In genomic region chr13:95025116-95025515, GRCh38 we compare ENCODE assay signal across 24 cellular contexts.
"Had no signal": no experiment of that assay in that cellular context is flagged by ENCODE, and none has a peak within 500 bp of the region (broad histone marks: within the 10 kb centered on the region; RNA-seq: fewer than 3 reads in every experiment).

No MANE protein-coding gene starts in this region.

- ATAC-seq: mucosa of descending colon; naive thymus-derived CD4-positive, alpha-beta T cell; natural killer cell treated with Interleukin-12 subunit alpha and Interleukin-12 subunit beta and Interleukin-15 and Interleukin-18, amount 100 ng/mL, for 72 hours had no signal

- H3K9me3 Mint-ChIP-seq: immature natural killer cell; natural killer cell treated with Interleukin-12 subunit alpha and Interleukin-12 subunit beta and Interleukin-15 and Interleukin-18, amount 100 ng/mL, for 72 hours had no signal

- H3K9me3 ChIP-seq: mucosa of descending colon, ovary, right atrium auricular region, right lobe of liver, stomach, testis, thyroid gland, transverse colon, upper lobe of left lung had no signal

- H3K36me3 ChIP-seq: ovary, right atrium auricular region, right lobe of liver, thyroid gland had no signal

- H3K27ac ChIP-seq: left ventricle myocardium inferior, ovary, right atrium auricular region, right lobe of liver, stomach, testis, thyroid gland, transverse colon, upper lobe of left lung had no signal

- H3K27me3 ChIP-seq: ovary, right atrium auricular region, right lobe of liver, stomach, testis, thyroid gland, transverse colon, upper lobe of left lung had no signal

- H3K4me2 ChIP-seq: smooth muscle cell had no signal

- H3K27me3 Mint-ChIP-seq: memory B cell; naive thymus-derived CD4-positive, alpha-beta T cell; natural killer cell treated with Interleukin-12 subunit alpha and Interleukin-12 subunit beta and Interleukin-15 and Interleukin-18, amount 100 ng/mL, for 72 hours; progenitor cell of endocrine pancreas had no signal

- FAIRE-seq: islet of Langerhans, urothelium cell line had no signal

- H3K27ac Mint-ChIP-seq: immature natural killer cell; memory B cell; naive thymus-derived CD4-positive, alpha-beta T cell; natural killer cell treated with Interleukin-12 subunit alpha and Interleukin-12 subunit beta and Interleukin-15 and Interleukin-18, amount 100 ng/mL, for 72 hours; progenitor cell of endocrine pancreas had no signal

- H3K4me3 ChIP-seq: left ventricle myocardium inferior, lung, mucosa of descending colon, ovary, right atrium auricular region, right lobe of liver, smooth muscle cell, stomach, testis, thyroid gland, transverse colon, upper lobe of left lung had no signal

- H3K4me1 Mint-ChIP-seq: immature natural killer cell; memory B cell; naive thymus-derived CD4-positive, alpha-beta T cell had no signal

- H3K4me1 ChIP-seq: left ventricle myocardium inferior, right atrium auricular region, right lobe of liver, stomach, testis, thyroid gland, transverse colon, upper lobe of left lung had no signal

- DNase-seq: hypothalamus; immature natural killer cell; left ventricle myocardium inferior; midbrain; mucosa of descending colon; naive thymus-derived CD4-positive, alpha-beta T cell; ovary; right lobe of liver; stimulated activated CD4-positive, alpha-beta T cell treated with anti-CD3 and anti-CD28 coated beads, Interleukin-2, amount 100 ng/mL, for 24 hours; stimulated activated CD4-positive, alpha-beta T cell treated with anti-CD3 and anti-CD28 coated beads, Interleukin-4, amount 100 ng/mL, for 1 hour; stimulated activated naive CD4-positive, alpha-beta T cell; stomach; testis; thyroid gland; transverse colon; upper lobe of left lung had no signal

- H3K4me3 Mint-ChIP-seq: immature natural killer cell; memory B cell; naive thymus-derived CD4-positive, alpha-beta T cell; natural killer cell treated with Interleukin-12 subunit alpha and Interleukin-12 subunit beta and Interleukin-15 and Interleukin-18, amount 100 ng/mL, for 72 hours had no signal
